In genomic region chr17:78995761-78996451, GRCh38 we compare ENCODE assay signal across 12 cellular contexts. TPM values are rescaled to one million over a fixed set of nuclear protein-coding genes. Genes with fewer than 3 reads are reported as not detected.
A peak's percentile ranks its signal among the peaks of the same experiment; 100 is the strongest.
DNase-seq lines count a peak whose midpoint lies in the region; ATAC-seq and TF ChIP-seq lines count a peak whose summit lies in the region.
"Had no signal": no experiment of that assay in that cellular context is flagged by ENCODE, and none has a peak within 500 bp of the region (broad histone marks: within the 10 kb centered on the region; RNA-seq: fewer than 3 reads in every experiment).

No MANE protein-coding gene starts in this region.

- H3K18ac ChIP-seq in neuronal stem cell (ENCODE audit: low read length), result no peak overlapping the region

- H3K27ac ChIP-seq in RWPE2 (ENCODE audit: poor library complexity, severe bottlenecking) (peak overlapping the region; percentile 19), sigmoid colon (peak overlapping the region in 1 of 4 donors; percentile 27), neuronal stem cell (replicated peaks; ENCODE audit: low read length) (no peak overlapping the region)

- TF ChIP-seq EP300 in sigmoid colon (IDR thresholded peaks at IDR 0.05), result no peak

- intact Hi-C loops in sigmoid colon (cut with DNase I), result no loop called here
- intact Hi-C loops in activated CD4-positive, alpha-beta memory T cell treated with anti-CD3 and anti-CD28 coated beads for 36 hours (cut with micrococcal nuclease), result no loop called here

- no peak overlapping the region for H3K4me3 ChIP-seq in RWPE2 (ENCODE audit: severe bottlenecking)
- H3K4me3 ChIP-seq in sigmoid colon, result no peak overlapping the region
- H3K4me3 ChIP-seq in neuronal stem cell (ENCODE audit: low read length in 2 of 2), result no peak overlapping the region

- H3K9me3 Mint-ChIP-seq in activated CD4-positive, alpha-beta memory T cell treated with anti-CD3 and anti-CD28 coated beads for 36 hours, result no peaks in the 10 kb centered on the region
- H3K9me3 Mint-ChIP-seq: WTC11 had no signal

- no peak overlapping the region for H3K4me2 ChIP-seq in neuronal stem cell (ENCODE audit: insufficient read depth, low read length, poor library complexity, severe bottlenecking)

- H3K36me3 ChIP-seq in RWPE2 (ENCODE audit: low read depth), result peaks cover 72% of the 10 kb centered on the region
- peaks cover 9 to 71% (median 21%) of the 10 kb centered on the region in 4 donors for H3K36me3 ChIP-seq in sigmoid colon
- peaks cover 41 to 94% of the 10 kb centered on the region in 2 donors for H3K36me3 ChIP-seq in neuronal stem cell (replicated peaks in 1 of 2; ENCODE audit: control insufficient read depth in 2 of 2, insufficient read depth in 2 of 2, low read length in 2 of 2)

- H2BK5ac ChIP-seq in neuronal stem cell (ENCODE audit: low read length), result no peak overlapping the region

- in situ Hi-C loops in G401 (cut with HindIII; ENCODE audit: low sequenced_read_pairs), result no loop called here

- TF ChIP-seq CTCF in RWPE2 (IDR thresholded peaks at IDR 0.05; ENCODE audit: poor library complexity, severe bottlenecking) (no peak), sigmoid colon (IDR thresholded peaks at IDR 0.05) (no peak)

- 18 to 64% methylated on average over 18 of the region's 18 CpGs for WGBS in sigmoid colon, 2 donors
- no CpG with 5 or more reads among the region's 18 CpGs for WGBS in neuronal stem cell (ENCODE audit: extremely low coverage in 2 of 2, insufficient read length in 2 of 2, insufficient replicate concordance in 1 of 2), 2 donors

- no peak overlapping the region for H2AK5ac ChIP-seq in neuronal stem cell (ENCODE audit: low read depth, low read length)

- H2BK120ac ChIP-seq in neuronal stem cell (ENCODE audit: low read depth, low read length), result no peak overlapping the region

- no peak overlapping the region for H3K14ac ChIP-seq in neuronal stem cell (ENCODE audit: low read length)

- H3K9ac ChIP-seq in neuronal stem cell (ENCODE audit: low read depth, low read length, poor library complexity), result no peak overlapping the region

- no peak overlapping the region for H2BK12ac ChIP-seq in neuronal stem cell (ENCODE audit: low read length)

- H3K27me3 ChIP-seq in RWPE2 (ENCODE audit: insufficient read depth, poor library complexity, severe bottlenecking) (no peaks in the 10 kb centered on the region), sigmoid colon (no peaks in the 10 kb centered on the region), neuronal stem cell (ENCODE audit: control insufficient read depth in 3 of 3, insufficient read depth in 3 of 3, low read depth in 1 of 3, low read length in 3 of 3) (no peaks in the 10 kb centered on the region)

- no peak for TF ChIP-seq POLR2A in sigmoid colon (IDR thresholded peaks at IDR 0.05)

- POLR2A ChIA-PET in activated CD4-positive, alpha-beta memory T cell treated with anti-CD3 and anti-CD28 coated beads for 36 hours (lab: Charles Lee), result no interaction called here

- no peak overlapping the region for H4K8ac ChIP-seq in neuronal stem cell (ENCODE audit: low read depth, low read length)

- H3K79me1 ChIP-seq in neuronal stem cell (ENCODE audit: low read depth, low read length), result peaks cover 17% of the 10 kb centered on the region

- no peak overlapping the region for H3K4me3 Mint-ChIP-seq in activated CD4-positive, alpha-beta memory T cell treated with anti-CD3 and anti-CD28 coated beads for 36 hours
- H3K4me3 Mint-ChIP-seq: WTC11 had no signal

- H3K4me1 ChIP-seq in RWPE2 (ENCODE audit: insufficient read depth, poor library complexity, severe bottlenecking) (peaks cover 19% of the 10 kb centered on the region), sigmoid colon (peaks cover 0 to 12% (median 4%) of the 10 kb centered on the region in 4 donors), neuronal stem cell (ENCODE audit: control insufficient read depth in 2 of 2, insufficient read depth in 1 of 2, low read depth in 1 of 2, low read length in 2 of 2) (no peaks in the 10 kb centered on the region)

- no peak overlapping the region for H3K4ac ChIP-seq in neuronal stem cell (ENCODE audit: low read length)

- DNase-seq in G401 (ENCODE audit: low spot score), result peak; percentile 86
- no peak for DNase-seq in RWPE2 (ENCODE audit: low spot score)
- DNase-seq in iPS-NIHi11 (ENCODE audit: low spot score), result peak; percentile 7
- peak; percentile 72 for DNase-seq in sigmoid colon
- DNase-seq in T1000 (lab: John Stamatoyannopoulos, UW), result no peak
- DNase-seq in activated CD4-positive, alpha-beta memory T cell treated with anti-CD3 and anti-CD28 coated beads for 36 hours, result no peak
- DNase-seq in neuronal stem cell (ENCODE audit: low spot score), result no peak
- DNase-seq: activated effector memory CD4-positive, alpha-beta T cell treated with anti-CD3 and anti-CD28 coated beads, Interleukin-2, amount 50 U/mL, for 16 hours; NCI-H146; stimulated activated CD4-positive, alpha-beta T cell treated with anti-CD3 and anti-CD28 coated beads, Interleukin-2, amount 100 ng/mL, for 24 hours had no signal

- H3K4me1 Mint-ChIP-seq in activated CD4-positive, alpha-beta memory T cell treated with anti-CD3 and anti-CD28 coated beads for 36 hours (ENCODE audit: low read depth), result peaks cover 6% of the 10 kb centered on the region
- H3K4me1 Mint-ChIP-seq: WTC11 had no signal

- no peak overlapping the region for H3K27ac Mint-ChIP-seq in activated CD4-positive, alpha-beta memory T cell treated with anti-CD3 and anti-CD28 coated beads for 36 hours
- H3K27ac Mint-ChIP-seq: WTC11 had no signal

- no peak overlapping the region for H4K91ac ChIP-seq in neuronal stem cell (ENCODE audit: low read depth, low read length, poor library complexity)

- peak; percentile 13; the same call in 1 of the 3 replicates for ATAC-seq in RWPE2 (ENCODE audit: low read depth)
- ATAC-seq in HG02759 (IDR thresholded peaks at IDR 0.05; ENCODE audit: unreplicated experiment), result no peak
- ATAC-seq: WTC11 had no signal

- H3K36me3 Mint-ChIP-seq in activated CD4-positive, alpha-beta memory T cell treated with anti-CD3 and anti-CD28 coated beads for 36 hours, result peaks cover 30% of the 10 kb centered on the region

- no peak overlapping the region for H3K23ac ChIP-seq in neuronal stem cell (ENCODE audit: low read depth, low read length, poor library complexity)

- CTCF ChIA-PET in activated CD4-positive, alpha-beta memory T cell treated with anti-CD3 and anti-CD28 coated beads for 36 hours (lab: Charles Lee), result interaction anchor here (1.0 to 1.6 kb wide), 2 partner anchors 15 to 24 kb away, joined by 3 to 10 read pairs; no protein-coding TSS in a partner anchor

- H3K9me3 ChIP-seq in RWPE2 (ENCODE audit: severe bottlenecking) (no peaks in the 10 kb centered on the region), sigmoid colon (no peaks in the 10 kb centered on the region), neuronal stem cell (replicated peaks in 1 of 2; ENCODE audit: control insufficient read depth in 2 of 2, insufficient read depth in 1 of 2, low read depth in 1 of 2, low read length in 2 of 2) (peaks cover 0 to 3% of the 10 kb centered on the region in 2 donors)

- no peaks in the 10 kb centered on the region for H3K27me3 Mint-ChIP-seq in activated CD4-positive, alpha-beta memory T cell treated with anti-CD3 and anti-CD28 coated beads for 36 hours

- H2BK15ac ChIP-seq in neuronal stem cell (ENCODE audit: low read length), result no peak overlapping the region

- no peak overlapping the region for H2AFZ ChIP-seq in neuronal stem cell (ENCODE audit: low read length)

RNA-seq across cellular contexts. Expression of gene CANT1, which starts 13.7 kb away (rescaled TPM):
- 66.1 and 80.1 TPM in 2 replicates for total RNA-seq in G401 (2014; rRNA removed; shearing (Covaris generic))
- 10 to 100 TPM; 11.1 to 19.1 (median 13.4) TPM for total RNA-seq in sigmoid colon
- 100 to 1,000 TPM in 1 of 3 donors, 10 to 100 TPM in 2; 51.1 to 132 (median 60.3) TPM for polyA plus RNA-seq in sigmoid colon
- total RNA-seq in activated CD4-positive, alpha-beta memory T cell treated with anti-CD3 and anti-CD28 coated beads for 36 hours, result 10 to 100 TPM; 63.3 to 65.4 TPM
- 30.7 TPM for polyA plus RNA-seq in neuronal stem cell (2013, experiment 1 of 2)
- 30.5 TPM for polyA plus RNA-seq in neuronal stem cell (2013, experiment 2 of 2)

RNA-seq across cellular contexts. Expression of gene LGALS3BP, which starts 16.2 kb away (rescaled TPM):
- total RNA-seq in G401 (2014; rRNA removed; shearing (Covaris generic)), result 24.1 and 44.7 TPM in 2 replicates
- total RNA-seq in sigmoid colon, result 100 to 1,000 TPM; 134 to 277 (median 186) TPM
- polyA plus RNA-seq in sigmoid colon, result 100 to 1,000 TPM in 2 of 3 donors, 10 to 100 TPM in 1; 92.5 to 415 (median 138) TPM
- total RNA-seq in activated CD4-positive, alpha-beta memory T cell treated with anti-CD3 and anti-CD28 coated beads for 36 hours, result 10 to 100 TPM; 48.0 to 49.5 TPM
- 36.5 TPM for polyA plus RNA-seq in neuronal stem cell (2013, experiment 1 of 2)
- 36.6 TPM for polyA plus RNA-seq in neuronal stem cell (2013, experiment 2 of 2)

RNA-seq across cellular contexts. Expression of gene C1QTNF1, which starts 28.1 kb away (rescaled TPM):
- not detected in 2 replicates for total RNA-seq in G401 (2014; rRNA removed; shearing (Covaris generic))
- 10 to 100 TPM; 14.8 to 31.4 (median 26.2) TPM for total RNA-seq in sigmoid colon
- 10 to 100 TPM in 1 of 3 donors, 1 to 10 TPM in 2; 1.4 to 34.6 (median 4.8) TPM for polyA plus RNA-seq in sigmoid colon
- under 1 TPM; 0.31 to 0.38 TPM for total RNA-seq in activated CD4-positive, alpha-beta memory T cell treated with anti-CD3 and anti-CD28 coated beads for 36 hours
- polyA plus RNA-seq in neuronal stem cell (2013, experiment 1 of 2), result 1.3 TPM
- 1.6 TPM for polyA plus RNA-seq in neuronal stem cell (2013, experiment 2 of 2)

Comparison
In these comparisons a context has a peak if more than half of its experiments do, and no peak if none do; other contexts are left out.
1. DNase-seq: peak in G401 (single experiment), iPS-NIHi11 (single experiment) and sigmoid colon (single experiment); none in RWPE2 (single experiment), T1000 (single experiment), activated CD4-positive, alpha-beta memory T cell treated with anti-CD3 and anti-CD28 coated beads for 36 hours (single experiment) and neuronal stem cell (single experiment).
2. RNA of gene C1QTNF1, which starts 28.1 kb away (total RNA-seq): 14.8 to 31.4 TPM in sigmoid colon; 0.31 to 0.38 TPM in activated CD4-positive, alpha-beta memory T cell treated with anti-CD3 and anti-CD28 coated beads for 36 hours and not detected in G401; every median in the first group is over 10 times any median in the second.